1 cellular context compared by ENCODE assay signal in the genomic region with DNA sequence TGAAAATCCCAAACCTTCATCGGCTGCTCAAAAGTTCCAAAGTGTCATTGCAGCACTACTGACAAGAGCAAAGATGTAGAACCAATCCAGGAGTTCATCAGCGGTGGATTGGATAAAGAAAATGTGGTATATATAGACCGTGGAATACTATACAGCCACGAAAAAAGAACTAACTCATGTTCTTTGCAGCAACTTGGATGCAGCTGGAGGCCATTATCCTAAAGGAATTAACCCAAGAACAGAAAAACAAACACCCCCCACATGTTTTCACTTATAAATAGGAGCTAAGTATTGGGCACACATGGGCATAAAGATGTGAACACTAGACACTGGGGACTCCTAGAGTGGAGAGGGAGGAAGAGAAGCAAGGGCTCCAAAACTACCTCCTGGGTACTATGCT.
TF ChIP-seq lines count a peak whose summit lies in the region.

No MANE protein-coding gene starts in this region.

TF ChIP-seq in H1, 55 proteins besides CTCF, POLR2A, EP300 and RAD21 (continued from another document):
- TF ChIP-seq HDAC2 (IDR thresholded peaks at IDR 0.05; ENCODE audit: borderline replicate concordance in 1 of 2, low read depth in 2 of 2, low read length in 2 of 2), result 0 out of 4 replicates have a peak, but pooled peaks of 1 of the 2 experiments have one; percentile 47
- TF ChIP-seq SRF (IDR thresholded peaks at IDR 0.05; ENCODE audit: low read depth, low read length), result no peak
- no peak for TF ChIP-seq BACH1 (IDR thresholded peaks at IDR 0.05; ENCODE audit: low read length)
- no peak for TF ChIP-seq MAFK (IDR thresholded peaks at IDR 0.05; ENCODE audit: low read depth, low read length)
- peak; percentile 87; the same call in 1 of the 2 replicates for TF ChIP-seq KDM1A (IDR thresholded peaks at IDR 0.05; ENCODE audit: borderline replicate concordance, low read length)
